9 cellular contexts compared by ENCODE assay signal in genomic region chr1:178541829-178542553, GRCh38. TPM values are rescaled to one million over a fixed set of nuclear protein-coding genes. Genes with fewer than 3 reads are reported as not detected.
A peak's percentile ranks its signal among the peaks of the same experiment; 100 is the strongest.
DNase-seq lines count a peak whose midpoint lies in the region; ATAC-seq and TF ChIP-seq lines count a peak whose summit lies in the region.
"Had no signal": no experiment of that assay in that cellular context is flagged by ENCODE, and none has a peak within 500 bp of the region (broad histone marks: within the 10 kb centered on the region; RNA-seq: fewer than 3 reads in every experiment).

No MANE protein-coding gene starts in this region.

- H3K4me1 ChIP-seq in DND-41 (ENCODE audit: insufficient read depth, low read length), result peaks cover 19% of the 10 kb centered on the region
- peaks cover 7% of the 10 kb centered on the region for H3K4me1 ChIP-seq in colonic mucosa

- peak overlapping the region; percentile 93 for H2AFZ ChIP-seq in DND-41 (ENCODE audit: low read depth, low read length)

- no peaks in the 10 kb centered on the region for H3K9me3 ChIP-seq in DND-41 (ENCODE audit: insufficient read depth, low read length, severe bottlenecking)
- no peaks in the 10 kb centered on the region for H3K9me3 ChIP-seq in T-helper 17 cell (ENCODE audit: control insufficient read depth, low read length, poor library complexity, severe bottlenecking)
- H3K9me3 ChIP-seq in colonic mucosa, result no peaks in the 10 kb centered on the region

- peaks cover 12% of the 10 kb centered on the region for H3K4me1 Mint-ChIP-seq in T-helper 17 cell

- peak overlapping the region; percentile 16 to 64; a peak in 3 of 4 replicates for H3K4me3 ChIP-seq in DND-41 (ENCODE audit: low read depth in 1 of 2, low read length in 2 of 2)
- peak overlapping the region; percentile 73 for H3K4me3 ChIP-seq in colonic mucosa
- H3K4me3 ChIP-seq in lower leg skin (ENCODE audit: low read depth, poor library complexity, severe bottlenecking), result peak overlapping the region; percentile 67

- intact Hi-C loops in colonic mucosa (cut with DNase I), result loop anchor here (2.0 kb wide), 2 partner anchors 211 to 463 kb away; no protein-coding TSS in a partner anchor
- intact Hi-C loops in lower leg skin (cut with DNase I; ENCODE audit: low total_unique reads), result loop anchor here (1.0 to 5.0 kb wide), 2 partner anchors 205 to 460 kb away; no protein-coding TSS in a partner anchor

- peak overlapping the region; percentile 62 for H3K27ac ChIP-seq in DND-41 (ENCODE audit: low read length)
- peak overlapping the region; percentile 83 for H3K27ac ChIP-seq in colonic mucosa

- peak overlapping the region; percentile 93 for H3K4me3 Mint-ChIP-seq in T-helper 17 cell

- TF ChIP-seq CTCF in DND-41 (IDR thresholded peaks at IDR 0.05; ENCODE audit: borderline replicate concordance, extremely low read depth, low read length, poor library complexity, severe bottlenecking), result no peak
- no peak for TF ChIP-seq CTCF in colonic mucosa (IDR thresholded peaks at IDR 0.05)
- TF ChIP-seq CTCF in lower leg skin (IDR thresholded peaks at IDR 0.05), result no peak

- no peak for TF ChIP-seq POLR2A in lower leg skin (IDR thresholded peaks at IDR 0.05)

- H3K79me2 ChIP-seq in DND-41 (ENCODE audit: insufficient read depth, low read length), result no peaks in the 10 kb centered on the region

- ATAC-seq in DND-41 (ENCODE audit: insufficient read depth, low read depth), result peak; percentile 62
- ATAC-seq in GM21360 (IDR thresholded peaks at IDR 0.05; ENCODE audit: unreplicated experiment), result peak; percentile 42
- peak; percentile 43 for ATAC-seq in T-helper 17 cell

- WGBS in lower leg skin, 2 donors, result 6 to 9% methylated on average over 32 to 33 of the region's 33 CpGs

- no peaks in the 10 kb centered on the region for H3K27me3 Mint-ChIP-seq in T-helper 17 cell

- H4K20me1 ChIP-seq in DND-41 (ENCODE audit: insufficient read depth, low read length), result no peaks in the 10 kb centered on the region

- H3K36me3 ChIP-seq in DND-41 (ENCODE audit: insufficient read depth, low read length) (no peaks in the 10 kb centered on the region), colonic mucosa (no peaks in the 10 kb centered on the region)

- H3K27me3 ChIP-seq in DND-41 (ENCODE audit: insufficient read depth, low read length, poor library complexity) (peaks cover 5% of the 10 kb centered on the region), colonic mucosa (no peaks in the 10 kb centered on the region)

- H3K4me2 ChIP-seq in DND-41 (ENCODE audit: insufficient read depth, low read length), result peak overlapping the region; percentile 88

- H3K36me3 Mint-ChIP-seq in T-helper 17 cell (ENCODE audit: low read depth), result no peaks in the 10 kb centered on the region

- peak overlapping the region; percentile 81 for H3K27ac Mint-ChIP-seq in T-helper 17 cell

- H3K9ac ChIP-seq in DND-41 (ENCODE audit: low read depth, low read length) (peak overlapping the region; percentile 58), colonic mucosa (ENCODE audit: low read depth in 2 of 2, low read length in 2 of 2) (peak overlapping the region; percentile 93 to 96)

- DNase-seq in DND-41 (peak; percentile 56), HUDEP-2 (lab: John Stamatoyannopoulos, UW; ENCODE audit: unreplicated experiment in 76 of 76) (peak in 45 of 76 experiments; percentile 4 to 67 (median 33)), T-helper 17 cell (peak in 1 of 3 donors; percentile 16), colonic mucosa (peak; percentile 85), lower leg skin (ENCODE audit: low spot score in 2 of 2) (peak in 1 of 2 donors; percentile 89), A172 (ENCODE audit: low spot score) (no peak)
- peak; percentile 74 for DNase-seq in stimulated activated CD8-positive, alpha-beta memory T cell treated with anti-CD3 and anti-CD28 coated beads, Interleukin-4, amount 100 ng/mL, for 48 hours

RNA-seq across cellular contexts. Expression of gene TEX35, which starts 29.1 kb away (rescaled TPM):
- not detected for total RNA-seq in T-helper 17 cell
- total RNA-seq in colonic mucosa, result not detected
- 1 to 10 TPM in 1 of 4 donors, not detected in 3; 1.4 TPM for total RNA-seq in lower leg skin
- total RNA-seq in A172 (2014; rRNA removed; shearing (Covaris generic)), result not detected in 2 replicates
- total RNA-seq: dermis microvascular lymphatic vessel endothelial cell had no signal

RNA-seq across cellular contexts. Expression of gene CLEC20A, which starts 45.2 kb away (rescaled TPM):
- total RNA-seq in T-helper 17 cell (not detected), colonic mucosa (not detected), lower leg skin (not detected)
- total RNA-seq in A172 (2014; rRNA removed; shearing (Covaris generic)), result not detected in 2 replicates
- total RNA-seq: dermis microvascular lymphatic vessel endothelial cell had no signal
